Comparison of ENCODE assay signal across 1 cellular context in genomic region chr22:36036167-36036624, GRCh38.
TF ChIP-seq lines count a peak whose summit lies in the region.

No MANE protein-coding gene starts in this region.

TF ChIP-seq in HEK293, 187 proteins besides CTCF, POLR2A, EP300 and RAD21 (continued from another document):
- no peak for TF ChIP-seq ZNF518A (tag by site-specific recombination; conservative IDR thresholded peaks at IDR 0.05; ENCODE audit: low read depth)
- no peak for TF ChIP-seq ZBTB44 (tag by site-specific recombination; IDR thresholded peaks at IDR 0.05)
- no peak for TF ChIP-seq ZNF423 (tag by site-specific recombination; IDR thresholded peaks at IDR 0.05)
- TF ChIP-seq ZNF146 (tag by site-specific recombination; IDR thresholded peaks at IDR 0.05): no peak
- TF ChIP-seq ZNF626 (tag by site-specific recombination; IDR thresholded peaks at IDR 0.05): no peak
- TF ChIP-seq ZNF785 (tag by site-specific recombination; IDR thresholded peaks at IDR 0.05): no peak
- no peak for TF ChIP-seq ZFP41 (tag by site-specific recombination; IDR thresholded peaks at IDR 0.05; ENCODE audit: borderline replicate concordance)
- no peak for TF ChIP-seq ZNF292 (tag by site-specific recombination; IDR thresholded peaks at IDR 0.05; ENCODE audit: borderline replicate concordance, low read depth)
- TF ChIP-seq ZNF248 (tag by site-specific recombination; IDR thresholded peaks at IDR 0.05): no peak
- TF ChIP-seq ZNF24 (tag by site-specific recombination; IDR thresholded peaks at IDR 0.05): no peak
- no peak for TF ChIP-seq MZF1 (tag by site-specific recombination; IDR thresholded peaks at IDR 0.05; ENCODE audit: borderline replicate concordance)
- TF ChIP-seq ZBTB26 (tag by site-specific recombination; optimal IDR thresholded peaks at IDR 0.05): no peak
- no peak for TF ChIP-seq ZNF133 (tag by site-specific recombination; IDR thresholded peaks at IDR 0.05)
- peak; percentile 38; the same call in 1 of the 2 replicates for TF ChIP-seq ZFHX2 (tag by site-specific recombination; conservative IDR thresholded peaks at IDR 0.05)
- no peak for TF ChIP-seq SALL2 (tag by site-specific recombination; IDR thresholded peaks at IDR 0.05; ENCODE audit: borderline replicate concordance)
- TF ChIP-seq GLI4 (tag by site-specific recombination; IDR thresholded peaks at IDR 0.05): no peak
- no peak for TF ChIP-seq ZNF157 (tag by site-specific recombination; IDR thresholded peaks at IDR 0.05)
- TF ChIP-seq ZNF544 (tag by site-specific recombination; IDR thresholded peaks at IDR 0.05): no peak
- 0 out of 2 replicates have a peak, but pooled peaks have one; percentile 19 for TF ChIP-seq ZNF629 (tag by site-specific recombination; IDR thresholded peaks at IDR 0.05)
- no peak for TF ChIP-seq IKZF3 (tag by site-specific recombination; IDR thresholded peaks at IDR 0.05)
- no peak for TF ChIP-seq ZNF571 (tag by site-specific recombination; IDR thresholded peaks at IDR 0.05)
- no peak for TF ChIP-seq ZNF585B (tag by site-specific recombination; IDR thresholded peaks at IDR 0.05)
- TF ChIP-seq ZNF324 (tag by site-specific recombination; IDR thresholded peaks at IDR 0.05): no peak
- TF ChIP-seq GLIS1 (tag by site-specific recombination; IDR thresholded peaks at IDR 0.05): 0 out of 2 replicates have a peak, but pooled peaks have one; percentile 44
- TF ChIP-seq ZNF174 (tag by site-specific recombination; IDR thresholded peaks at IDR 0.05): no peak
- TF ChIP-seq ZNF48 (tag by site-specific recombination; IDR thresholded peaks at IDR 0.05): no peak
- no peak for TF ChIP-seq ZNF2 (tag by site-specific recombination; IDR thresholded peaks at IDR 0.05)
- TF ChIP-seq ZNF404 (tag by site-specific recombination; IDR thresholded peaks at IDR 0.05): no peak
- TF ChIP-seq ZNF473 (tag by site-specific recombination; IDR thresholded peaks at IDR 0.05): no peak
- TF ChIP-seq PRDM10 (tag by site-specific recombination; IDR thresholded peaks at IDR 0.05): peak; percentile 32; the same call in 1 of the 2 replicates
- no peak for TF ChIP-seq ZNF214 (tag by site-specific recombination; IDR thresholded peaks at IDR 0.05; ENCODE audit: borderline replicate concordance)
- TF ChIP-seq KLF1 (tag by site-specific recombination; IDR thresholded peaks at IDR 0.05): peak; percentile 75
- no peak for TF ChIP-seq ZNF155 (tag by site-specific recombination; IDR thresholded peaks at IDR 0.05)
- TF ChIP-seq EGR2 (tag by site-specific recombination; IDR thresholded peaks at IDR 0.05; ENCODE audit: low read depth): peak; percentile 52; the same call in 1 of the 2 replicates
- no peak for TF ChIP-seq KLF17 (tag by site-specific recombination; IDR thresholded peaks at IDR 0.05)
- peak; percentile 44; the same call in 1 of the 2 replicates for TF ChIP-seq SP7 (tag by site-specific recombination; IDR thresholded peaks at IDR 0.05)
- TF ChIP-seq ZNF513 (tag by site-specific recombination; IDR thresholded peaks at IDR 0.05): no peak
- TF ChIP-seq ZNF621 (tag by site-specific recombination; IDR thresholded peaks at IDR 0.05): no peak
- no peak for TF ChIP-seq ZNF398 (tag by site-specific recombination; IDR thresholded peaks at IDR 0.05)
- TF ChIP-seq FEZF1 (tag by site-specific recombination; IDR thresholded peaks at IDR 0.05): no peak
- peak; percentile 51 for TF ChIP-seq ZNF335 (tag by site-specific recombination; conservative IDR thresholded peaks at IDR 0.05)
- no peak for TF ChIP-seq ZBTB8A (tag by site-specific recombination; IDR thresholded peaks at IDR 0.05)
TF ChIP-seq in HEK293: peak in this region for 10.
